In genomic region chr9:19113964-19114679, GRCh38 we compare ENCODE assay signal across 1 cellular context.
TF ChIP-seq lines count a peak whose summit lies in the region.

No MANE protein-coding gene starts in this region.

TF ChIP-seq in K562, 482 proteins besides CTCF, POLR2A, EP300 and RAD21 (continued from another document):
- no peak for TF ChIP-seq ZHX1 (conservative IDR thresholded peaks at IDR 0.05; ENCODE audit: low read length)
- peak; percentile 91 for TF ChIP-seq ZBTB40 (IDR thresholded peaks at IDR 0.05)
- TF ChIP-seq ZBTB40 (CRISPR knock-in tag; IDR thresholded peaks at IDR 0.05) = peak; percentile 93
- peak; percentile 50 for TF ChIP-seq SMARCA4 (IDR thresholded peaks at IDR 0.05)
- TF ChIP-seq, protein P1, sequence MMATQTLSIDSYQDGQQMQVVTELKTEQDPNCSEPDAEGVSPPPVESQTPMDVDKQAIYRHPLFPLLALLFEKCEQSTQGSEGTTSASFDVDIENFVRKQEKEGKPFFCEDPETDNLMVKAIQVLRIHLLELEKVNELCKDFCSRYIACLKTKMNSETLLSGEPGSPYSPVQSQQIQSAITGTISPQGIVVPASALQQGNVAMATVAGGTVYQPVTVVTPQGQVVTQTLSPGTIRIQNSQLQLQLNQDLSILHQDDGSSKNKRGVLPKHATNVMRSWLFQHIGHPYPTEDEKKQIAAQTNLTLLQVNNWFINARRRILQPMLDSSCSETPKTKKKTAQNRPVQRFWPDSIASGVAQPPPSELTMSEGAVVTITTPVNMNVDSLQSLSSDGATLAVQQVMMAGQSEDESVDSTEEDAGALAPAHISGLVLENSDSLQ (IDR thresholded peaks at IDR 0.05) = no peak
- TF ChIP-seq DACH1 (IDR thresholded peaks at IDR 0.05; ENCODE audit: partially characterized antibody) = no peak
- no peak for TF ChIP-seq TAF9B (IDR thresholded peaks at IDR 0.05; ENCODE audit: partially characterized antibody)
- no peak for TF ChIP-seq POU5F1 (IDR thresholded peaks at IDR 0.05; ENCODE audit: borderline replicate concordance, low read depth, low read length, partially characterized antibody)
- 0 out of 2 replicates have a peak, but pooled peaks have one; percentile 43 for TF ChIP-seq CEBPG (CRISPR knock-in tag; IDR thresholded peaks at IDR 0.05)
- peak; percentile 51 to 65; a peak in 2 of 4 replicates for TF ChIP-seq CEBPG (tag; conservative IDR thresholded peaks at IDR 0.05 in 1 of 2, IDR thresholded peaks at IDR 0.05 in 1 of 2)
- TF ChIP-seq FOXA1 (IDR thresholded peaks at IDR 0.05; ENCODE audit: borderline replicate concordance) = no peak
- no peak for TF ChIP-seq ZSCAN32 (CRISPR knock-in tag; IDR thresholded peaks at IDR 0.05)
- no peak for TF ChIP-seq HSF4 (CRISPR knock-in tag; IDR thresholded peaks at IDR 0.05; ENCODE audit: borderline replicate concordance)
- peak; percentile 60; the same call in 1 of the 2 replicates for TF ChIP-seq JUN (IDR thresholded peaks at IDR 0.05; ENCODE audit: borderline replicate concordance, low read depth, low read length)
- no peak for TF ChIP-seq JUN (CRISPR knock-in tag; IDR thresholded peaks at IDR 0.05; ENCODE audit: borderline replicate concordance)
- no peak for TF ChIP-seq DMBX1 (CRISPR knock-in tag; IDR thresholded peaks at IDR 0.05; ENCODE audit: borderline replicate concordance)
